12 cellular contexts compared by ENCODE assay signal in the genomic region with DNA sequence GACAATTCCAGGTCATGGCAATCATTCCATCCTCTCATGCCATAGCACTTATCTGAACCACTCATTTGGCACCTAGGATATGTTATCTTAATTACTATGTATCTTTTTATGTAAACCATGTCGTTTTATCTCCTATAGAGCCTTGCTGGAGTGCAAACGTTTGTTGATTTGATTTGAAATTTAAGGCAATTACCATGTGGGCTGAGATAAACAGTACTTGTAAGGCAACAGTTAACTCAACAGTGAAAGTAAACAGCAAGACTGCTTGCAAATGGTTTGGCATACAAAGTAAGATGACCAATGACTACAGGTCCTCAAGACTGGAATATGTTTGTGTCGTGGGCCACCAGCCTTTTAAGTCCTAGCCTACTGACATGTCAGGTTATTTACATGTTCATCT.
"Had no signal": no experiment of that assay in that cellular context is flagged by ENCODE, and none has a peak within 500 bp of the region (broad histone marks: within the 10 kb centered on the region; RNA-seq: fewer than 3 reads in every experiment).

No MANE protein-coding gene starts in this region.

- H2AFZ ChIP-seq: neural progenitor cell had no signal

- H3K4me1 ChIP-seq: colonic mucosa, neural progenitor cell had no signal

- ATAC-seq: activated T-cell treated with anti-CD3 and anti-CD28 coated beads, Interleukin-2, amount 50 U/mL, for 72 hours; left lobe of liver had no signal

- H3K4me2 ChIP-seq: neural progenitor cell had no signal

- DNase-seq: activated CD4-positive, alpha-beta T cell treated with anti-CD3 and anti-CD28 coated beads, Interleukin-2, amount 50 U/mL, for 4 hours; activated gamma-delta T cell; activated T-cell treated with anti-CD3 and anti-CD28 coated beads, Interleukin-2, amount 50 U/mL, for 72 hours; colonic mucosa; hypothalamus; kidney; stimulated activated CD4-positive, alpha-beta T cell treated with anti-CD3 and anti-CD28 coated beads, Interleukin-2, amount 100 ng/mL, for 24 hours; stimulated activated naive CD4-positive, alpha-beta T cell treated with Interleukin-2 at 50 U/mL for 16 hours; thyroid gland had no signal

- H3K27ac ChIP-seq: ascending aorta, colonic mucosa, neural progenitor cell, thyroid gland had no signal

- H3K9me3 ChIP-seq: ascending aorta, colonic mucosa, thyroid gland had no signal

- H3K4me3 ChIP-seq: ascending aorta, colonic mucosa, neural progenitor cell, thyroid gland had no signal

- H3K9ac ChIP-seq: neural progenitor cell had no signal

- H3K36me3 ChIP-seq: ascending aorta, colonic mucosa, neural progenitor cell, thyroid gland had no signal

- H3K27me3 ChIP-seq: ascending aorta, colonic mucosa, neural progenitor cell, thyroid gland had no signal
